In the genomic region with DNA sequence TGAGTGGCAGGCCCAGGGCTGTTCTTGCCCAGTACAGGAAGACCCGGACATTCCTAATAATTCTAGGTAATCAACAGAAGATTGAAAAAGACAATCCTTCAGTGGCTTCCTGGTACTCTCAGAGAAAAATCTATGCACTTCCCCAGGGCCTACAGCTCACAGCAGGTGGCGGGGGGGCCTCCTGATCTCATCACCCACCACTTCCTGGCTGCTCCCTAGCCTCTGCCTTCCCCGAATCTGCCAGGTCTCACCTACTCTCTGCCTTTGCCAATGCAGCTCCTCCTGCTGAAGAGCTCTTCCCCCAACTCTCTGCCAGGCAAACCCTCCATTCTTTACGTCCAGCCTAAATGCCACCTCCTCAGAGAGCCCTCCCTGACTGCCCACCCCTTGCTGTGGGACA, we compare ENCODE assay signal across 1 cellular context.
TF ChIP-seq lines count a peak whose summit lies in the region.

No MANE protein-coding gene starts in this region.

TF ChIP-seq in K562, 482 proteins besides CTCF, POLR2A, EP300 and RAD21 (continued from another document):
- TF ChIP-seq, protein P1, sequence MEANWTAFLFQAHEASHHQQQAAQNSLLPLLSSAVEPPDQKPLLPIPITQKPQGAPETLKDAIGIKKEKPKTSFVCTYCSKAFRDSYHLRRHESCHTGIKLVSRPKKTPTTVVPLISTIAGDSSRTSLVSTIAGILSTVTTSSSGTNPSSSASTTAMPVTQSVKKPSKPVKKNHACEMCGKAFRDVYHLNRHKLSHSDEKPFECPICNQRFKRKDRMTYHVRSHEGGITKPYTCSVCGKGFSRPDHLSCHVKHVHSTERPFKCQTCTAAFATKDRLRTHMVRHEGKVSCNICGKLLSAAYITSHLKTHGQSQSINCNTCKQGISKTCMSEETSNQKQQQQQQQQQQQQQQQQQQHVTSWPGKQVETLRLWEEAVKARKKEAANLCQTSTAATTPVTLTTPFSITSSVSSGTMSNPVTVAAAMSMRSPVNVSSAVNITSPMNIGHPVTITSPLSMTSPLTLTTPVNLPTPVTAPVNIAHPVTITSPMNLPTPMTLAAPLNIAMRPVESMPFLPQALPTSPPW (CRISPR knock-in tag; IDR thresholded peaks at IDR 0.05) = peak; percentile 86
- TF ChIP-seq FOXJ3 (CRISPR knock-in tag; IDR thresholded peaks at IDR 0.05) = no peak
TF ChIP-seq in K562: peak in this region for 3.
